Comparison of ENCODE assay signal across 16 cellular contexts in genomic region chr14:32661216-32661615, GRCh38.
DNase-seq lines count a peak whose midpoint lies in the region; ATAC-seq and TF ChIP-seq lines count a peak whose summit lies in the region.
"Had no signal": no experiment of that assay in that cellular context is flagged by ENCODE, and none has a peak within 500 bp of the region (broad histone marks: within the 10 kb centered on the region; RNA-seq: fewer than 3 reads in every experiment).

No MANE protein-coding gene starts in this region.

- intact Hi-C loops in heart left ventricle (cut with DNase I): no loop called here
- intact Hi-C loops in cardiac septum (cut with DNase I): no loop called here
- intact Hi-C loops in left ventricle myocardium superior (cut with micrococcal nuclease): loop anchor here (2.0 kb wide), 1 partner anchor 74 kb away; no protein-coding TSS in a partner anchor
- intact Hi-C loops in right cardiac atrium (cut with DNase I): no loop called here
- intact Hi-C loops in upper lobe of right lung (cut with DNase I): no loop called here

- H3K27me3 ChIP-seq in heart left ventricle (no peaks in the 10 kb centered on the region), right cardiac atrium (ENCODE audit: control insufficient read depth, insufficient read depth) (no peaks in the 10 kb centered on the region), upper lobe of right lung (no peaks in the 10 kb centered on the region)
- H3K27me3 ChIP-seq: BLaER1 treated with 17β-estradiol and CSF1 and Interleukin-3, amounts not matched to agents 10 nM and 100 nM had no signal

- no peak for TF ChIP-seq POLR2A in heart left ventricle (IDR thresholded peaks at IDR 0.05)

- TF ChIP-seq CTCF in heart left ventricle (IDR thresholded peaks at IDR 0.05) (no peak), upper lobe of right lung (IDR thresholded peaks at IDR 0.05) (no peak)

- no peak for DNase-seq in heart left ventricle
- DNase-seq in cardiac septum (ENCODE audit: low spot score): no peak
- DNase-seq in left ventricle myocardium superior: no peak
- no peak for DNase-seq in right cardiac atrium
- DNase-seq in upper lobe of right lung: no peak
- DNase-seq: AML-193; Caco-2; Calu3; CD4-positive, alpha-beta T cell; CD8-positive, alpha-beta T cell; DMS79 treated with DMSO at 0.1 percent for 48 hours; GF-D8 had no signal

- no peak overlapping the region for H3K4me3 ChIP-seq in heart left ventricle
- H3K4me3 ChIP-seq in right cardiac atrium (ENCODE audit: low read length): no peak overlapping the region
- H3K4me3 ChIP-seq in upper lobe of right lung: no peak overlapping the region
- H3K4me3 ChIP-seq: A549; BLaER1 treated with 17β-estradiol and CSF1 and Interleukin-3, amounts not matched to agents 10 nM and 100 nM had no signal

- H3K9me3 ChIP-seq in heart left ventricle: no peaks in the 10 kb centered on the region
- H3K9me3 ChIP-seq in right cardiac atrium (ENCODE audit: control insufficient read depth, low read length): no peaks in the 10 kb centered on the region
- H3K9me3 ChIP-seq in upper lobe of right lung: no peaks in the 10 kb centered on the region
- H3K9me3 ChIP-seq: A549; BLaER1 treated with 17β-estradiol and CSF1 and Interleukin-3, amounts not matched to agents 10 nM and 100 nM; Caco-2 had no signal

- ATAC-seq in heart left ventricle (peak in 3 of 4 donors; percentile 25 to 61 (median 58)), left ventricle myocardium superior (peak; percentile 65), right cardiac atrium (no peak), upper lobe of right lung (no peak)
- ATAC-seq: A549; CD8-positive, alpha-beta T cell had no signal

- no peaks in the 10 kb centered on the region for H3K36me3 ChIP-seq in heart left ventricle
- H3K36me3 ChIP-seq in upper lobe of right lung: no peaks in the 10 kb centered on the region
- H3K36me3 ChIP-seq: BLaER1 treated with 17β-estradiol and CSF1 and Interleukin-3, amounts not matched to agents 10 nM and 100 nM had no signal

- H3K27ac ChIP-seq in heart left ventricle (no peak overlapping the region), right cardiac atrium (ENCODE audit: low read length) (no peak overlapping the region), upper lobe of right lung (no peak overlapping the region)
- H3K27ac ChIP-seq: 22Rv1; A549; BLaER1 treated with 17β-estradiol and CSF1 and Interleukin-3, amounts not matched to agents 10 nM and 100 nM; C4-2B had no signal

- H3K4me1 ChIP-seq in heart left ventricle: peaks cover 0 to 41% (median 7%) of the 10 kb centered on the region in 12 donors
- H3K4me1 ChIP-seq in right cardiac atrium (ENCODE audit: control insufficient read depth, insufficient read depth, low read length): peaks cover 2% of the 10 kb centered on the region
- no peaks in the 10 kb centered on the region for H3K4me1 ChIP-seq in upper lobe of right lung
- H3K4me1 ChIP-seq: Caco-2 had no signal

- 56 to 65% (median 59%) methylated on average over 6 of the region's 6 CpGs for WGBS in heart left ventricle, 4 donors
- WGBS in right cardiac atrium: 75% methylated on average over 6 of the region's 6 CpGs

Comparison
In these comparisons a context has a peak if more than half of its experiments do, and no peak if none do; other contexts are left out.
1. ATAC-seq: peak in heart left ventricle (3 of 4) and left ventricle myocardium superior (single experiment); none in right cardiac atrium (0 of 2) and upper lobe of right lung (single experiment).